Comparison of ENCODE assay signal across 29 cellular contexts in the genomic region with DNA sequence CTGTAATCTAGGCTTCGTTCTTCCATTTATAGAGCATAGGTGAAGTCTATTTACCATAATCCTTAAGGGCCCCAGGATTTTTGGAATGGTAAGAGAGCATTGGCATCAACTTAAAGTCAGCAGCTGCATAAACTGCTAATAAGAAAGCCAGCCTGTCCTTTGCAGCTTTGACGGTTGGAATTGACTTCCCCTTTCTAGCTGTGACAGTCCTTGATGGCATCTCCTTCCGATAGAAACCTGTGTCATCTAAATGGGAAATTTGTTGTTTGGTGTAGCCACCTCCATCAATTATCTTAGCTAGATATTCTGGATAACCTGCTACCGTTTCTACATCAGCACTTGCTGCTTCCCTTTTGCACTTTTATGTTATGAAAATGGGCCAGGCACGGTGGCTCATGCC. TPM values are rescaled to one million over a fixed set of nuclear protein-coding genes. Genes with fewer than 3 reads are reported as not detected.
"Had no signal": no experiment of that assay in that cellular context is flagged by ENCODE, and none has a peak within 500 bp of the region (broad histone marks: within the 10 kb centered on the region; RNA-seq: fewer than 3 reads in every experiment).

No MANE protein-coding gene starts in this region.

- DNase-seq: cortex of kidney; dorsolateral prefrontal cortex; effector CD8-positive, alpha-beta T cell; foreskin melanocyte; head of caudate nucleus; hippocampal formation; mesendoderm; mucosa of descending colon; naive thymus-derived CD8-positive, alpha-beta T cell; spleen; stimulated activated CD4-positive, alpha-beta T cell treated with anti-CD3 and anti-CD28 coated beads, Interleukin-15, amount 100 ng/mL, for 24 hours; stimulated activated CD4-positive, alpha-beta T cell treated with anti-CD3 and anti-CD28 coated beads, Interleukin-1b, Interleukin-23, amount 100 ng/mL, for 48 hours; stimulated activated CD4-positive, alpha-beta T cell treated with anti-CD3 and anti-CD28 coated beads, Interleukin-4, amount 100 ng/mL, for 24 hours; stimulated activated naive B cell treated with anti-CD40 and anti-IgM and Interleukin-4, amounts not matched to agents 10 μg/mL and 1 μg/mL and 100 μg/mL, for 72 hours; stimulated activated naive CD8-positive, alpha-beta T cell treated with anti-CD3 and anti-CD28 coated beads, Interleukin-15, amount 100 ng/mL, for 72 hours; testis; upper lobe of right lung had no signal

- H3K36me3 ChIP-seq: neutrophil, spleen, tibial nerve, upper lobe of right lung had no signal

- ATAC-seq: mucosa of descending colon; naive thymus-derived CD8-positive, alpha-beta T cell; sciatic nerve; stimulated activated naive B cell treated with anti-CD40 and anti-IgM and Interleukin-4, amounts not matched to agents 10 μg/mL and 1 μg/mL and 100 μg/mL, for 72 hours; stimulated activated naive CD8-positive, alpha-beta T cell treated with anti-CD3 and anti-CD28 coated beads, Interleukin-15, amount 100 ng/mL, for 72 hours; upper lobe of right lung had no signal

- H3K4me3 ChIP-seq: dorsolateral prefrontal cortex, mucosa of descending colon, spleen, testis, tibial nerve, upper lobe of right lung had no signal

- H3K27me3 ChIP-seq: neutrophil, spleen, testis, tibial nerve, upper lobe of right lung had no signal

- H3K4me1 ChIP-seq: spleen, testis, tibial nerve, upper lobe of right lung had no signal

- H3K9me3 ChIP-seq: mucosa of descending colon, neutrophil, spleen, testis, tibial nerve, upper lobe of right lung had no signal

- H3K27ac ChIP-seq: dorsolateral prefrontal cortex, neutrophil, spleen, testis, tibial nerve, upper lobe of right lung had no signal

RNA-seq across cellular contexts. Expression of a gene that starts 58.0 kb away (rescaled TPM):
- total RNA-seq: dorsolateral prefrontal cortex; kidney epithelial cell; liver; lung microvascular endothelial cell; mucosa of descending colon; naive thymus-derived CD8-positive, alpha-beta T cell; osteoblast; pulmonary artery endothelial cell; sciatic nerve; skeletal muscle tissue; spleen; subcutaneous adipose tissue; testis; tibial nerve; upper lobe of right lung had no signal
- polyA plus RNA-seq: esophagus; liver; naive thymus-derived CD8-positive, alpha-beta T cell; neural cell; spleen had no signal
